8 cellular contexts compared by ENCODE assay signal in the genomic region with DNA sequence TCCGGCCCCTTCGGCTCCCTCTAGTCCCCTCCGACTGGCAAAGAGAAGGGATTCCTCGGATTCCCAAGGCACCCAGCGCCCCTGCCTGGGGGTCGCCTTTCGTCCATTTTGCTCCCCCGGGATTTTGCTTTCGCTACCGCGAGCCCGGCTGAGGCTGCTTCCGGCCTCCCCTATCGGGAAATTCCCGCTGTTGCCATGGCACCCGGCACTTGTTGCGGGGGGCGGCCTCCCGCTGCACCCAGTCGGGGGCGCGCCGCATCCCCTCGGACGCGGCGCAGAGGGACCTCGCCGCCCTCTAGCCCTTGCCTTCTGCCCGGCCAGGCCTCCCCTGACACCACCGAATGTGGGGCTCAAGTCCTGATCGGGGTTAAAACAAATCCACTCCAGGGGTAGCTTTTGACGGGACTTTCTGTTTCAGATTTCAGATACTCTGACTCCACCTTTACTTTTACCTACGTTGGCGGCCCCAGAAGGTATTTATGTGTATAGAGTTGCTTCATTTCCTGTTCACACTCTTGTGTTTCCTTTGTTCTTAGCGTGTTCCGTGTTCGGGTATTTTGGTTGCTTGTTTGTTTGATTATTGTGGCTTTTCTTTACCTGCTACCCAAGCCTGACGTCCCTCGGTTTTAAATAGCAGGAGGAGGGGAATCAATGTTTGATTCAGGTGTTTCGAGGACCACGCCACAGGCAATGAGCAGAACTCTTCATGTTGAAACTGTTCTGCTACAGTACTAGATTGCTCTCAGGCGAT. TPM values are rescaled to one million over a fixed set of nuclear protein-coding genes. Genes with fewer than 3 reads are reported as not detected.
A peak's percentile ranks its signal among the peaks of the same experiment; 100 is the strongest.
DNase-seq lines count a peak whose midpoint lies in the region; ATAC-seq, FAIRE-seq and TF ChIP-seq lines count a peak whose summit lies in the region.

No MANE protein-coding gene starts in this region.

- H3K27ac ChIP-seq in CD8-positive, alpha-beta memory T cell (ENCODE audit: low read depth, low read length) = peak overlapping the region; percentile 99
- peak overlapping the region; percentile 90 for H3K27ac ChIP-seq in RWPE1
- peak overlapping the region; percentile 33 for H3K27ac ChIP-seq in cardiac muscle cell

- peaks cover 7% of the 10 kb centered on the region for H3K36me3 ChIP-seq in CD8-positive, alpha-beta memory T cell (ENCODE audit: insufficient read depth, low read length)
- no peaks in the 10 kb centered on the region for H3K36me3 ChIP-seq in cardiac muscle cell

- peaks cover 0 to 3% (median 0%) of the 10 kb centered on the region in 5 donors for H3K9me3 Mint-ChIP-seq in CD8-positive, alpha-beta memory T cell
- no peaks in the 10 kb centered on the region for H3K9me3 Mint-ChIP-seq in progenitor cell of endocrine pancreas (ENCODE audit: low read depth)

- DNase-seq in CD8-positive, alpha-beta memory T cell = peak; percentile 82 to 93 (median 90)
- DNase-seq in RWPE1 (ENCODE audit: low spot score) = peak; percentile 53
- peak; percentile 87 for DNase-seq in activated naive CD4-positive, alpha-beta T cell treated with Interleukin-2 at 50 U/mL for 16 hours
- DNase-seq in cardiac muscle cell (ENCODE audit: low read depth in 1 of 2, low spot score in 1 of 2) = peak; percentile 64 to 77
- peak; percentile 62 for DNase-seq in progenitor cell of endocrine pancreas (ENCODE audit: low spot score, unreplicated experiment)
- peak; percentile 48 for DNase-seq in urothelium cell line (ENCODE audit: low spot score)

- CTCF ChIA-PET in CD8-positive, alpha-beta memory T cell (lab: Charles Lee) = interaction anchor here (1.0 to 2.0 kb wide), 4 partner anchors 28 to 226 kb away, joined by 3 to 15 read pairs (median 4); a partner anchor contains a TSS
- CTCF ChIA-PET in RWPE1 (lab: Yijun Ruan, JAX) = interaction anchor here (0.5 kb wide), 1 partner anchor 35 kb away, joined by 3 read pairs; no protein-coding TSS in a partner anchor

- peak; percentile 74 for ATAC-seq in GM19372 (IDR thresholded peaks at IDR 0.05; ENCODE audit: low read depth, unreplicated experiment)
- peak; percentile 75 for ATAC-seq in HG03469 (IDR thresholded peaks at IDR 0.05; ENCODE audit: unreplicated experiment)

- H3K27ac Mint-ChIP-seq in CD8-positive, alpha-beta memory T cell = peak overlapping the region; percentile 94 to 100 (median 99)
- H3K27ac Mint-ChIP-seq in progenitor cell of endocrine pancreas = peak overlapping the region; percentile 99

- no peak for FAIRE-seq in urothelium cell line (lab: Jason Lieb, UNC)

- H3K27me3 ChIP-seq in CD8-positive, alpha-beta memory T cell (ENCODE audit: insufficient read depth, low read length, poor library complexity, severe bottlenecking) = no peaks in the 10 kb centered on the region
- H3K27me3 ChIP-seq in cardiac muscle cell = no peaks in the 10 kb centered on the region

- H3K9me3 ChIP-seq in CD8-positive, alpha-beta memory T cell (ENCODE audit: low read length) = no peaks in the 10 kb centered on the region
- no peaks in the 10 kb centered on the region for H3K9me3 ChIP-seq in cardiac muscle cell (ENCODE audit: low read depth)

- H3K4me1 ChIP-seq in CD8-positive, alpha-beta memory T cell (ENCODE audit: insufficient read depth, low read length) = peaks cover 49% of the 10 kb centered on the region
- H3K4me1 ChIP-seq in cardiac muscle cell (ENCODE audit: low read depth) = peaks cover 6% of the 10 kb centered on the region

- H3K36me3 Mint-ChIP-seq in CD8-positive, alpha-beta memory T cell = peaks cover 21 to 53% (median 22%) of the 10 kb centered on the region in 3 donors
- no peaks in the 10 kb centered on the region for H3K36me3 Mint-ChIP-seq in progenitor cell of endocrine pancreas (ENCODE audit: insufficient read depth)

- peaks cover 66 to 76% (median 74%) of the 10 kb centered on the region in 3 donors for H3K4me1 Mint-ChIP-seq in CD8-positive, alpha-beta memory T cell
- peaks cover 24% of the 10 kb centered on the region for H3K4me1 Mint-ChIP-seq in progenitor cell of endocrine pancreas (ENCODE audit: low read depth)

- POLR2A ChIA-PET in CD8-positive, alpha-beta memory T cell (lab: Charles Lee) = interaction anchor here (0.6 to 2.7 kb wide), 10 partner anchors 24 to 227 kb away, joined by 3 to 26 read pairs (median 3); a partner anchor contains a TSS
- POLR2A ChIA-PET in RWPE1 (lab: Yijun Ruan, JAX; ENCODE audit: low non-redundant PET) = no interaction called here

- H3K27me3 Mint-ChIP-seq in CD8-positive, alpha-beta memory T cell = peaks cover 0 to 13% of the 10 kb centered on the region in 2 donors
- H3K27me3 Mint-ChIP-seq in progenitor cell of endocrine pancreas = peaks cover 7% of the 10 kb centered on the region

- H3K4me3 ChIP-seq in CD8-positive, alpha-beta memory T cell (ENCODE audit: low read length) = peak overlapping the region; percentile 86
- H3K4me3 ChIP-seq in cardiac muscle cell = peak overlapping the region; percentile 72

- H3K4me3 Mint-ChIP-seq in CD8-positive, alpha-beta memory T cell = peak overlapping the region; percentile 91 to 100 (median 97)
- H3K4me3 Mint-ChIP-seq in progenitor cell of endocrine pancreas (ENCODE audit: low read depth) = peak overlapping the region; percentile 98

- no peak for TF ChIP-seq CTCF in RWPE1 (conservative IDR thresholded peaks at IDR 0.05; ENCODE audit: low read depth)
- no peak for TF ChIP-seq CTCF in cardiac muscle cell (IDR thresholded peaks at IDR 0.05; ENCODE audit: low read depth, low read length)
- TF ChIP-seq CTCF in progenitor cell of endocrine pancreas (IDR thresholded peaks at IDR 0.05; ENCODE audit: unreplicated experiment) = no peak

RNA-seq across cellular contexts. Expression of a gene that starts 1.4 kb away (rescaled TPM):
- 10 to 100 TPM; 55.4 to 58.4 TPM for total RNA-seq in CD8-positive, alpha-beta memory T cell
- 142 TPM for polyA plus RNA-seq in CD8-positive, alpha-beta memory T cell
- total RNA-seq in cardiac muscle cell = 12.2 and 18.2 TPM in 2 replicates
- 19.8 and 25.4 TPM in 2 replicates for polyA plus RNA-seq in cardiac muscle cell
- 24.1 and 26.7 TPM in 2 replicates for total RNA-seq in progenitor cell of endocrine pancreas

Comparison
In these comparisons a context has a peak if more than half of its experiments do, and no peak if none do; other contexts are left out.
1. Peak in every context shown above with its lines: DNase-seq, ATAC-seq, H3K4me3 ChIP-seq and H3K27ac ChIP-seq.
2. H3K27ac ChIP-seq: peak in every context shown above with its lines; median percentile 99 in CD8-positive, alpha-beta memory T cell; 90 in RWPE1; 33 in cardiac muscle cell.